ENCODE assay signal across 8 cellular contexts in the genomic region with DNA sequence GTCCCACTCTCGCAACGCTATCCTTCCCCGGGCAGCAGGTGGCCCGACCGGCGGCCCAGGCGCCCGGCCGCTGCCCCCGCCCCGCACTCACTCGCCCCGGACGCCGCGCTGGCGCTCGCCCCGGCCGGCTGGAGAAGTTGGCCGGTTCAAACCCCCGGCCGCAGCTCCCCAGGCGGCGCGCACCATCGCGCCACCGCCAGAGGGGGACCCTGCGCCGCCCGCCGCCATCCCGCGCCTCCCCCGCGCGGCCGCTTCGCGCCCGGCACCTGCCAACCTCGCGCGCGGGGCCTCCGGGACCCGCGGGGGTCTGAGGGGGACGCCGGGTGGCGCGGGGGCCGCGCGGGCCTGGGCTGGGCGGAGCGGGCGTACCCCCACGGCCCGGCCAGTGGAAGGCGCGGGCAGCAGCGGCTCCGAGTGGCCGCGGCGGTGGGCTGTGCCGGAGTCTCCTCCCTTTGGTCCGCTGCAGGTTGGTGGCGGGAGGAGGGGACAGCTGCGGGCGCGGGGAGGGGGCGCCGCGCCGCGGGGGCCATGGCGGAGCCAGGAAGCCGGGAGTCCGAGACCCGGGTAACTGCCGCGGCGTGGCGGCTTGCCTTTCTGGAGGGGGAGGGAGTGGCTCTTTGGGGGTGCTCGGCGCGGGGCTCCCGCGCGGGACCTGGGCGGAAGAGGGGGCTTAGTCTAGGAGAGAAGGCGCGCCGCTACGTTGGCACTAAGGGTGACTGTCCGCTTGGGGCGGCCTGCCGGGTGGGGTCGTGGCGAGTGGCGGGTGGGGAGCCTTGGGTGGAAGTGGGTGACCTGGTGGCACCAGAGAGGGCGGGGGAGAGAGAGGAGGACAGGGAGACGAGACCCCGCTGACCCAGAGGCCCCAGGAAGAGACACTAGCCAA. TPM values are rescaled to one million over a fixed set of nuclear protein-coding genes. Genes with fewer than 3 reads are reported as not detected.
DNase-seq lines count a peak whose midpoint lies in the region; ATAC-seq lines count a peak whose summit lies in the region.

A gene (plus strand): TSS at position 434 of the 883 bp plus-strand sequence. CDS start 95 bp downstream, at position 529.
A gene (minus strand): TSS at position 139 of the 883 bp plus-strand sequence. CDS start 715 bp downstream, outside the sequence.

- H3K27me3 Mint-ChIP-seq in activated CD8-positive, alpha-beta T cell treated with anti-CD3 and anti-CD28 coated beads, Interleukin-2, amount 10 ng/mL, durations not matched to agents 7 days and 5 days (ENCODE audit: low read depth): peaks cover 2% of the 10 kb centered on the region

- DNase-seq in NCI-H524 (lab: John Stamatoyannopoulos, UW) (peak; percentile 58 to 75), NCI-H524 treated with DMSO at 0.1 percent for 48 hours (lab: John Stamatoyannopoulos, UW) (no peak), NCI-H226 (peak; percentile 29), epidermal melanocyte (ENCODE audit: insufficient read length, low spot score) (peak; percentile 77)
- DNase-seq in activated CD8-positive, alpha-beta T cell treated with anti-CD3 and anti-CD28 coated beads, Interleukin-2, amount 10 ng/mL, durations not matched to agents 7 days and 5 days: peak; percentile 54
- peak; percentile 33 for DNase-seq in stimulated activated naive CD4-positive, alpha-beta T cell treated with Interleukin-2 at 50 U/mL for 16 hours (lab: John Stamatoyannopoulos, UW)

- peak within 1 kb of the TSS; percentile 97 for H3K4me3 ChIP-seq in mesodermal cell (ENCODE audit: extremely low read depth, insufficient read depth, low read length, poor library complexity, severe bottlenecking)

- H3K4me3 Mint-ChIP-seq in activated CD8-positive, alpha-beta T cell treated with anti-CD3 and anti-CD28 coated beads, Interleukin-2, amount 10 ng/mL, durations not matched to agents 7 days and 5 days: peak within 1 kb of the TSS; percentile 88

- POLR2A ChIA-PET in activated CD8-positive, alpha-beta T cell treated with anti-CD3 and anti-CD28 coated beads, Interleukin-2, amount 10 ng/mL, durations not matched to agents 7 days and 5 days (lab: Charles Lee): interaction anchor here (0.7 kb wide), 1 partner anchor 179 kb away, joined by 3 read pairs; no protein-coding TSS in a partner anchor

- peaks cover 37% of the 10 kb centered on the region for H3K36me3 ChIP-seq in mesodermal cell (ENCODE audit: control insufficient read depth, insufficient read depth, low read length)

- no peaks in the 10 kb centered on the region for H3K9me3 Mint-ChIP-seq in activated CD8-positive, alpha-beta T cell treated with anti-CD3 and anti-CD28 coated beads, Interleukin-2, amount 10 ng/mL, durations not matched to agents 7 days and 5 days (ENCODE audit: insufficient read depth)

- no peaks in the 10 kb centered on the region for H3K9me3 ChIP-seq in mesodermal cell (ENCODE audit: control insufficient read depth, low read length)

- no peaks in the 10 kb centered on the region for H3K36me3 Mint-ChIP-seq in activated CD8-positive, alpha-beta T cell treated with anti-CD3 and anti-CD28 coated beads, Interleukin-2, amount 10 ng/mL, durations not matched to agents 7 days and 5 days (ENCODE audit: low read depth)

- ATAC-seq in HG02763 (IDR thresholded peaks at IDR 0.05; ENCODE audit: unreplicated experiment): peak; percentile 66
- peak; percentile 87 for ATAC-seq in activated CD8-positive, alpha-beta T cell treated with anti-CD3 and anti-CD28 coated beads, Interleukin-2, amount 10 ng/mL, durations not matched to agents 7 days and 5 days

- peaks cover 24% of the 10 kb centered on the region for H3K4me1 Mint-ChIP-seq in activated CD8-positive, alpha-beta T cell treated with anti-CD3 and anti-CD28 coated beads, Interleukin-2, amount 10 ng/mL, durations not matched to agents 7 days and 5 days (ENCODE audit: low read depth)

- peak within 1 kb of the TSS; percentile 87 for H3K27ac Mint-ChIP-seq in activated CD8-positive, alpha-beta T cell treated with anti-CD3 and anti-CD28 coated beads, Interleukin-2, amount 10 ng/mL, durations not matched to agents 7 days and 5 days

- WGBS in mesodermal cell (ENCODE audit: insufficient coverage in 2 of 2), 2 experiments: 0% methylated on average over 64 to 68 of the region's 107 CpGs

- CTCF ChIA-PET in activated CD8-positive, alpha-beta T cell treated with anti-CD3 and anti-CD28 coated beads, Interleukin-2, amount 10 ng/mL, durations not matched to agents 7 days and 5 days (lab: Charles Lee): interaction anchor here (0.8 to 3.0 kb wide), 12 partner anchors 9 to 244 kb away, joined by 3 to 13 read pairs (median 3); a partner anchor contains a TSS

- H3K27ac ChIP-seq in mesodermal cell (ENCODE audit: low read depth, low read length, severe bottlenecking): peak within 1 kb of the TSS; percentile 79

- peaks cover 15% of the 10 kb centered on the region for H3K4me1 ChIP-seq in mesodermal cell (ENCODE audit: control insufficient read depth, insufficient read depth, low read length, poor library complexity, severe bottlenecking)

RNA-seq across cellular contexts. Expression of the first gene that starts in this region (rescaled TPM):
- total RNA-seq in activated CD8-positive, alpha-beta T cell treated with anti-CD3 and anti-CD28 coated beads, Interleukin-2, amount 10 ng/mL, durations not matched to agents 7 days and 5 days: 10 to 100 TPM; 28.5 to 33.6 TPM
- polyA plus RNA-seq in mesodermal cell (2013, experiment 1 of 2): 92.4 TPM
- polyA plus RNA-seq in mesodermal cell (2013, experiment 2 of 2): 76.8 TPM

RNA-seq across cellular contexts. Expression of the second gene that starts in this region (rescaled TPM):
- total RNA-seq in activated CD8-positive, alpha-beta T cell treated with anti-CD3 and anti-CD28 coated beads, Interleukin-2, amount 10 ng/mL, durations not matched to agents 7 days and 5 days: 1 to 10 TPM; 8.3 to 9.4 TPM
- 29.0 TPM for polyA plus RNA-seq in mesodermal cell (2013, experiment 1 of 2)
- 28.8 TPM for polyA plus RNA-seq in mesodermal cell (2013, experiment 2 of 2)
